Comparison of ENCODE assay signal across 9 cellular contexts in genomic region chr12:78406776-78407335, GRCh38.
DNase-seq lines count a peak whose midpoint lies in the region; ATAC-seq and TF ChIP-seq lines count a peak whose summit lies in the region.
"Had no signal": no experiment of that assay in that cellular context is flagged by ENCODE, and none has a peak within 500 bp of the region (broad histone marks: within the 10 kb centered on the region; RNA-seq: fewer than 3 reads in every experiment).

No MANE protein-coding gene starts in this region.

- 50% methylated on average over 4 of the region's 4 CpGs for WGBS in mammary epithelial cell (ENCODE audit: low coverage, missing lambda C conversion rate)
- WGBS in smooth muscle cell (ENCODE audit: low lambda C conversion rate): 51% methylated on average over 4 of the region's 4 CpGs

- H3K4me3 ChIP-seq in mammary epithelial cell (replicated peaks in 1 of 3; ENCODE audit: insufficient read depth in 1 of 3, low read depth in 2 of 3, low read length in 3 of 3) (no peak overlapping the region), breast epithelium (no peak overlapping the region), smooth muscle cell (no peak overlapping the region)
- H3K4me3 ChIP-seq: BLaER1 treated with 17β-estradiol and CSF1 and Interleukin-3, amounts not matched to agents 10 nM and 100 nM had no signal

- H3K9ac ChIP-seq in mammary epithelial cell (ENCODE audit: insufficient read depth, low read length): no peak overlapping the region
- H3K9ac ChIP-seq in smooth muscle cell (ENCODE audit: low read depth): no peak overlapping the region
- H3K9ac ChIP-seq: BLaER1 treated with 17β-estradiol and CSF1 and Interleukin-3, amounts not matched to agents 10 nM and 100 nM had no signal

- TF ChIP-seq POLR2A in breast epithelium (IDR thresholded peaks at IDR 0.05): no peak

- dilution Hi-C loops in mammary epithelial cell (cut with HindIII; ENCODE audit: low sequenced_read_pairs): no loop called here

- H3K27ac ChIP-seq in mammary epithelial cell (ENCODE audit: insufficient read depth, low read depth, low read length) (no peak overlapping the region), breast epithelium (no peak overlapping the region), smooth muscle cell (ENCODE audit: low read depth) (peak overlapping the region; percentile 20)

- no peaks in the 10 kb centered on the region for H4K20me1 ChIP-seq in mammary epithelial cell (ENCODE audit: insufficient read depth, low read length)
- H4K20me1 ChIP-seq in smooth muscle cell (ENCODE audit: low read depth): no peaks in the 10 kb centered on the region
- H4K20me1 ChIP-seq: BLaER1 treated with 17β-estradiol and CSF1 and Interleukin-3, amounts not matched to agents 10 nM and 100 nM had no signal

- no peak overlapping the region for H3K27ac Mint-ChIP-seq in activated T-helper 1 cell treated with anti-CD3 and anti-CD28 coated beads, Interleukin-12 subunit alpha, Interleukin-12 subunit beta, Interleukin-2, Interleukin-4 antibody, amounts not matched to agents 30 ng/mL and 10 ng/mL and 1 ng/mL, durations not matched to agents 14 hours and 24 hours and 36 hours

- DNase-seq in mammary epithelial cell (no peak), breast epithelium (ENCODE audit: low spot score in 2 of 2) (no peak), NCI-H748 treated with DMSO at 0.1 percent for 48 hours (lab: John Stamatoyannopoulos, UW) (peak; percentile 23), smooth muscle cell (lab: John Stamatoyannopoulos, UW; ENCODE audit: unreplicated experiment) (no peak), SW480 (ENCODE audit: low spot score) (no peak), retina (no peak)
- DNase-seq in activated T-helper 1 cell treated with anti-CD3 and anti-CD28 coated beads, Interleukin-12 subunit alpha, Interleukin-12 subunit beta, Interleukin-2, Interleukin-4 antibody, amounts not matched to agents 30 ng/mL and 10 ng/mL and 1 ng/mL, durations not matched to agents 14 hours and 24 hours and 36 hours (ENCODE audit: low spot score): no peak

- peaks cover 3% of the 10 kb centered on the region for H3K9me3 Mint-ChIP-seq in activated T-helper 1 cell treated with anti-CD3 and anti-CD28 coated beads, Interleukin-12 subunit alpha, Interleukin-12 subunit beta, Interleukin-2, Interleukin-4 antibody, amounts not matched to agents 30 ng/mL and 10 ng/mL and 1 ng/mL, durations not matched to agents 14 hours and 24 hours and 36 hours

- no peak overlapping the region for H3K4me3 Mint-ChIP-seq in activated T-helper 1 cell treated with anti-CD3 and anti-CD28 coated beads, Interleukin-12 subunit alpha, Interleukin-12 subunit beta, Interleukin-2, Interleukin-4 antibody, amounts not matched to agents 30 ng/mL and 10 ng/mL and 1 ng/mL, durations not matched to agents 14 hours and 24 hours and 36 hours

- CTCF ChIA-PET in mammary epithelial cell (lab: Charles Lee; ENCODE audit: low non-redundant PET): no interaction called here

- BruUV-seq in mammary epithelial cell (replicated peaks; lab: Mats Ljungman, UMichigan): no TSS peak

- no peaks in the 10 kb centered on the region for H3K4me1 Mint-ChIP-seq in activated T-helper 1 cell treated with anti-CD3 and anti-CD28 coated beads, Interleukin-12 subunit alpha, Interleukin-12 subunit beta, Interleukin-2, Interleukin-4 antibody, amounts not matched to agents 30 ng/mL and 10 ng/mL and 1 ng/mL, durations not matched to agents 14 hours and 24 hours and 36 hours (ENCODE audit: low read depth)

- in situ Hi-C loops in mammary epithelial cell (cut with MboI; ENCODE audit: low sequenced_read_pairs in 2 of 2): no loop called here

- no peaks in the 10 kb centered on the region for H3K9me3 ChIP-seq in mammary epithelial cell (replicated peaks; ENCODE audit: insufficient read depth, low read length)
- H3K9me3 ChIP-seq in breast epithelium: no peaks in the 10 kb centered on the region
- no peaks in the 10 kb centered on the region for H3K9me3 ChIP-seq in smooth muscle cell (replicated peaks; ENCODE audit: low read depth)

- H3F3A ChIP-seq in smooth muscle cell (ENCODE audit: low read depth): no peaks in the 10 kb centered on the region

- peak; percentile 92 for ATAC-seq in HG02852 (IDR thresholded peaks at IDR 0.05; ENCODE audit: unreplicated experiment)

- no peaks in the 10 kb centered on the region for H3K79me2 ChIP-seq in mammary epithelial cell (ENCODE audit: insufficient read depth, low read length)
- H3K79me2 ChIP-seq in smooth muscle cell (ENCODE audit: low read depth): no peaks in the 10 kb centered on the region

- H3K36me3 ChIP-seq in mammary epithelial cell (ENCODE audit: insufficient read depth, low read length) (no peaks in the 10 kb centered on the region), breast epithelium (no peaks in the 10 kb centered on the region), smooth muscle cell (ENCODE audit: low read depth) (no peaks in the 10 kb centered on the region)
- H3K36me3 ChIP-seq: BLaER1 treated with 17β-estradiol and CSF1 and Interleukin-3, amounts not matched to agents 10 nM and 100 nM had no signal

- H3K27me3 Mint-ChIP-seq in activated T-helper 1 cell treated with anti-CD3 and anti-CD28 coated beads, Interleukin-12 subunit alpha, Interleukin-12 subunit beta, Interleukin-2, Interleukin-4 antibody, amounts not matched to agents 30 ng/mL and 10 ng/mL and 1 ng/mL, durations not matched to agents 14 hours and 24 hours and 36 hours (ENCODE audit: insufficient read depth): no peaks in the 10 kb centered on the region

- H3K4me1 ChIP-seq in mammary epithelial cell (ENCODE audit: insufficient read depth, low read length): no peaks in the 10 kb centered on the region
- H3K4me1 ChIP-seq in breast epithelium: no peaks in the 10 kb centered on the region
- peaks cover 12% of the 10 kb centered on the region for H3K4me1 ChIP-seq in smooth muscle cell (ENCODE audit: low read depth)

- no peaks in the 10 kb centered on the region for H3K36me3 Mint-ChIP-seq in activated T-helper 1 cell treated with anti-CD3 and anti-CD28 coated beads, Interleukin-12 subunit alpha, Interleukin-12 subunit beta, Interleukin-2, Interleukin-4 antibody, amounts not matched to agents 30 ng/mL and 10 ng/mL and 1 ng/mL, durations not matched to agents 14 hours and 24 hours and 36 hours (ENCODE audit: low read depth)

- intact Hi-C loops in mammary epithelial cell (cut with micrococcal nuclease) (loop anchor here (10.0 kb wide), 1 partner anchor 182 kb away; no protein-coding TSS in a partner anchor), breast epithelium (cut with DNase I; ENCODE audit: low total_unique reads) (no loop called here)
- intact Hi-C loops in activated T-helper 1 cell treated with anti-CD3 and anti-CD28 coated beads, Interleukin-12 subunit alpha, Interleukin-12 subunit beta, Interleukin-2, Interleukin-4 antibody, amounts not matched to agents 30 ng/mL and 10 ng/mL and 1 ng/mL, durations not matched to agents 14 hours and 24 hours and 36 hours (cut with micrococcal nuclease): no loop called here

- TF ChIP-seq CTCF in mammary epithelial cell (conservative IDR thresholded peaks at IDR 0.05 in 1 of 2, IDR thresholded peaks at IDR 0.05 in 1 of 2; ENCODE audit: extremely low read depth in 1 of 2, insufficient read depth in 1 of 2, low read depth in 1 of 2, low read length in 2 of 2): no peak
- TF ChIP-seq CTCF in breast epithelium (IDR thresholded peaks at IDR 0.05): no peak
- no peak for TF ChIP-seq CTCF in smooth muscle cell (IDR thresholded peaks at IDR 0.05; ENCODE audit: borderline replicate concordance, insufficient read depth, poor library complexity, severe bottlenecking)

- H3K4me2 ChIP-seq in mammary epithelial cell (ENCODE audit: insufficient read depth, low read depth, low read length) (no peak overlapping the region), smooth muscle cell (peak overlapping the region; percentile 33)

- H2AFZ ChIP-seq in mammary epithelial cell (ENCODE audit: low read depth, low read length): peak overlapping the region; percentile 8
- peak overlapping the region; percentile 59 for H2AFZ ChIP-seq in smooth muscle cell (ENCODE audit: low read depth)

- H3K27me3 ChIP-seq in mammary epithelial cell (ENCODE audit: insufficient read depth, low read length) (no peaks in the 10 kb centered on the region), breast epithelium (no peaks in the 10 kb centered on the region), smooth muscle cell (ENCODE audit: low read depth) (no peaks in the 10 kb centered on the region)
- H3K27me3 ChIP-seq: BLaER1 treated with 17β-estradiol and CSF1 and Interleukin-3, amounts not matched to agents 10 nM and 100 nM had no signal
